In the genomic region with DNA sequence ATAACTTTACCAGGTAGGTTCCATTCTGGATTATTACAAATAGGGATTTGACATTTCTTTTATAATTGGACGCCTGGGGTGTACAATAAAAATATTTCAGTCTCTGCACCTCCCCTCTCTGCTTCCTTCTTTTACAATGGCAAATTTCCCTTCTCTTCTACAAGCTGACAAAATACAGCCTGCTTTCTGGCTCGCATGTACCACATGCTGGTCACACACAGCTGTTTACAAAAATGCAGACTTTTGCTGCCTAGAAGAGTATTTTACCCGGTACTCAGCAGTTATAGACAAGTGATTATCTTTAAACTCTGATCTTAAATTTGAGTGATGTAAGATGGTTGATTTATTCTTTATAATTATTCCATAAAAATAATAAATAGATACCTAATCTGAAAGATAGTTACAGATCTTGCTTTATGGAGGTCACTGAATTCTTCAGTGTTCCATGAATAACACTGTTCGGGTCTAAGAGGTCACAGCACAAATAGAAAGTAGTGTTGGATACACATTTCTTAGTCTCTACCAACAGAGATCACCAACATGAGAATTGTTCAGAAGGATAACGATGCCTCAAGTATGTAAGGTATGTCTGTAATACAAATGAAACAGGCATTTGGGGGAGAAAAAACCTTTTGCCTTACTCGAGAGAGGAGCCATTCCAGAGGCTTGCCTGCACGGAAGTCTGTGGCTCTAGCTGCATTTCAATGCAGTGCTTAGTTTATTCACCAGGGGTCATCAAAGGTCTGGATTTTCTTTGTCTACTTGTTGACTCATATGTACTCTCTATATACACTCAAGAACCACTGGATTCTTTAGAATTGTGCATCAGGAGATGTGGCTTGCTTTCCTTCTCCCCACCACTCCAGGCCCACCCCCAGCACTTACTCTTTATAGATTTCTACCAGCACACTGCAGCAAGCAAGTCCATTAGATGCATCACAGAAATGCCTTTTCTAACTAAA, we compare ENCODE assay signal across 8 cellular contexts.
DNase-seq lines count a peak whose midpoint lies in the region; ATAC-seq and TF ChIP-seq lines count a peak whose summit lies in the region.

No MANE protein-coding gene starts in this region.

- H3K4me3 ChIP-seq in foreskin fibroblast (ENCODE audit: low read depth in 1 of 2, low read length in 2 of 2) (peak overlapping the region; percentile 25 to 42), neuronal stem cell (ENCODE audit: low read length in 2 of 2) (peak overlapping the region in 1 of 2 donors; percentile 45)

- no peak overlapping the region for H3K23ac ChIP-seq in neuronal stem cell (ENCODE audit: low read depth, low read length, poor library complexity)

- no peak overlapping the region for H3K4ac ChIP-seq in neuronal stem cell (ENCODE audit: low read length)

- peaks cover 22% of the 10 kb centered on the region for H3K4me1 Mint-ChIP-seq in activated T-cell treated with anti-CD3 and anti-CD28 coated beads, Interleukin-2, amount 50 U/mL, for 4 hours (ENCODE audit: low read depth)

- no peak overlapping the region for H3K4me2 ChIP-seq in neuronal stem cell (ENCODE audit: insufficient read depth, low read length, poor library complexity, severe bottlenecking)

- no peak overlapping the region for H2BK12ac ChIP-seq in neuronal stem cell (ENCODE audit: low read length)

- H2AFZ ChIP-seq in neuronal stem cell (ENCODE audit: low read length) = peak overlapping the region; percentile 83

- H3K4me1 ChIP-seq in neuronal stem cell (ENCODE audit: control insufficient read depth in 2 of 2, insufficient read depth in 1 of 2, low read depth in 1 of 2, low read length in 2 of 2) = peaks cover 9 to 11% of the 10 kb centered on the region in 2 donors

- no peaks in the 10 kb centered on the region for H3K79me1 ChIP-seq in neuronal stem cell (ENCODE audit: low read depth, low read length)

- no peak overlapping the region for H2AK5ac ChIP-seq in neuronal stem cell (ENCODE audit: low read depth, low read length)

- H3K36me3 Mint-ChIP-seq in activated T-cell treated with anti-CD3 and anti-CD28 coated beads, Interleukin-2, amount 50 U/mL, for 4 hours (ENCODE audit: insufficient read depth) = no peaks in the 10 kb centered on the region

- no peaks in the 10 kb centered on the region for H3K27me3 ChIP-seq in neuronal stem cell (ENCODE audit: control insufficient read depth in 3 of 3, insufficient read depth in 3 of 3, low read depth in 1 of 3, low read length in 3 of 3)

- peak; percentile 96 for ATAC-seq in GM21515 (IDR thresholded peaks at IDR 0.05; ENCODE audit: unreplicated experiment)
- ATAC-seq in activated T-cell treated with anti-CD3 and anti-CD28 coated beads, Interleukin-2, amount 50 U/mL, for 4 hours = peak; percentile 81 to 86

- H4K8ac ChIP-seq in neuronal stem cell (ENCODE audit: low read depth, low read length) = no peak overlapping the region

- no peak overlapping the region for H3K14ac ChIP-seq in neuronal stem cell (ENCODE audit: low read length)

- H2BK5ac ChIP-seq in neuronal stem cell (ENCODE audit: low read length) = no peak overlapping the region

- H3K36me3 ChIP-seq in neuronal stem cell (replicated peaks in 1 of 2; ENCODE audit: control insufficient read depth in 2 of 2, insufficient read depth in 2 of 2, low read length in 2 of 2) = no peaks in the 10 kb centered on the region

- H3K9me3 Mint-ChIP-seq in activated T-cell treated with anti-CD3 and anti-CD28 coated beads, Interleukin-2, amount 50 U/mL, for 4 hours = no peaks in the 10 kb centered on the region

- H3K9ac ChIP-seq in neuronal stem cell (ENCODE audit: low read depth, low read length, poor library complexity) = no peak overlapping the region

- no peak overlapping the region for H4K91ac ChIP-seq in neuronal stem cell (ENCODE audit: low read depth, low read length, poor library complexity)

- H3K27me3 Mint-ChIP-seq in activated T-cell treated with anti-CD3 and anti-CD28 coated beads, Interleukin-2, amount 50 U/mL, for 4 hours (ENCODE audit: low read depth) = no peaks in the 10 kb centered on the region

- WGBS in neuronal stem cell (ENCODE audit: extremely low coverage in 2 of 2, insufficient read length in 2 of 2, insufficient replicate concordance in 1 of 2), 2 donors = no CpG with 5 or more reads among the region's 7 CpGs

- in situ Hi-C loops in G401 (cut with HindIII; ENCODE audit: low sequenced_read_pairs) = no loop called here

- no peak overlapping the region for H3K18ac ChIP-seq in neuronal stem cell (ENCODE audit: low read length)

- peak overlapping the region; percentile 0 for H3K4me3 Mint-ChIP-seq in activated T-cell treated with anti-CD3 and anti-CD28 coated beads, Interleukin-2, amount 50 U/mL, for 4 hours

- peak overlapping the region; percentile 52 for H3K27ac ChIP-seq in neuronal stem cell (replicated peaks; ENCODE audit: low read length)

- H2BK15ac ChIP-seq in neuronal stem cell (ENCODE audit: low read length) = no peak overlapping the region

- H2BK120ac ChIP-seq in neuronal stem cell (ENCODE audit: low read depth, low read length) = no peak overlapping the region

- DNase-seq in G401 (ENCODE audit: low spot score) (peak; percentile 84), HPDE6-E6E7 (ENCODE audit: extremely low spot score) (peak; percentile 59), NCI-H69 (lab: John Stamatoyannopoulos, UW) (peak; percentile 91), foreskin fibroblast (peak; percentile 76 to 91), neuronal stem cell (ENCODE audit: low spot score) (peak; percentile 84)
- no peak for DNase-seq in activated T-cell treated with anti-CD3 and anti-CD28 coated beads, Interleukin-2, amount 50 U/mL, for 4 hours
- DNase-seq in effector CD4-positive, alpha-beta T cell = no peak

- TF ChIP-seq CTCF in foreskin fibroblast (IDR thresholded peaks at IDR 0.05; ENCODE audit: low read depth, low read length) = peak; percentile 58

- H3K9me3 ChIP-seq in neuronal stem cell (replicated peaks in 1 of 2; ENCODE audit: control insufficient read depth in 2 of 2, insufficient read depth in 1 of 2, low read depth in 1 of 2, low read length in 2 of 2) = no peaks in the 10 kb centered on the region

Comparison
In these comparisons a context has a peak if more than half of its experiments do, and no peak if none do; other contexts are left out.
1. DNase-seq: peak in G401 (single experiment), HPDE6-E6E7 (single experiment), NCI-H69 (single experiment), foreskin fibroblast (2 of 2) and neuronal stem cell (single experiment); none in activated T-cell treated with anti-CD3 and anti-CD28 coated beads, Interleukin-2, amount 50 U/mL, for 4 hours (single experiment) and effector CD4-positive, alpha-beta T cell (single experiment).